10 cellular contexts compared by ENCODE assay signal in the genomic region with DNA sequence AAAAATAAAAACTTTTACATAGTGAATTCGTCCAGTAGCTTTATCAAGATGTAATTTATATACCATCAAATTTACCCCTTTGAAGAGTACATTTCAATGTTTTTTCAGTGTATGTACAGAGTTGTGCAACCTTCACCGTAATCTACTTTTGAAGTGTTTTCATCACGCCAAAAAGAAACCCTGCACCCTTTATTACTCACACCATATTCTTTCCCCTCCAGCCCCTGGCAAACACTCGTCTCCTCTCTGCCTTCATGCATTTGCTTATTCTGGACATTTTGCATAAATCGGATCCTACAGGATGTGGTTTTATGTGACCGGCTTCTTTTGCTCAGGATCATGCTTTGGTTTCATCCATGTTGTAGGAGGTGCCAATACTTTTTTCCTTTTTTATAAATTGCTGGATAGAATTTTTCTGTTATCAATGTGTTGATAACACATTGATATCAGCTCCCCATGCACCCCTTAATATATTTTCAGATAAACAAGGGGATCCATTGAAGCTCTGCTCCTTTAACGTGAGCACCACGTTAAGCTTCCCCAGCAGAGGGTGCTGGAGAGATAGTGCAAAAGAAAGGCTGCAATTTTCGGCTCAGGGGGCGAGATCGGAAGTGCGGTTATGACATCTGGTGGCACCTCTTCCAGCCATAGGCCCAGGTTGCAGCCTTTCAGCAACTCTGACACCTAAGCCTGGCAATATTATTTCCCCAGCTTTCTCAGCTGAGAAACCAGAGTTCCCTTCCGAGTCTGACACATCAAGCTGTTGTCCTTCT.
DNase-seq lines count a peak whose midpoint lies in the region; ATAC-seq, FAIRE-seq and TF ChIP-seq lines count a peak whose summit lies in the region.
"Had no signal": no experiment of that assay in that cellular context is flagged by ENCODE, and none has a peak within 500 bp of the region (broad histone marks: within the 10 kb centered on the region; RNA-seq: fewer than 3 reads in every experiment).

No MANE protein-coding gene starts in this region.

- TF ChIP-seq CTCF in VCaP (conservative IDR thresholded peaks at IDR 0.05) (peak; percentile 77), liver (IDR thresholded peaks at IDR 0.05; ENCODE audit: low read depth, low read length, missing input control) (peak; percentile 19)
- no peak for TF ChIP-seq CTCF in CD8-positive, alpha-beta T cell (IDR thresholded peaks at IDR 0.05)

- peaks cover 3% of the 10 kb centered on the region for H3K9me3 Mint-ChIP-seq in CD8-positive, alpha-beta T cell

- DNase-seq in GM12891 (ENCODE audit: insufficient read length, low spot score) (peak; percentile 1), NCI-H1930 (lab: John Stamatoyannopoulos, UW) (peak; percentile 1 to 2), dedifferentiated amniotic fluid mesenchymal stem cell (ENCODE audit: extremely low spot score) (no peak), HCEC 1CT (no peak)
- DNase-seq in CD8-positive, alpha-beta T cell: no peak
- DNase-seq: GM23248; stimulated activated CD4-positive, alpha-beta T cell treated with anti-CD3 and anti-CD28 coated beads, Interleukin-1b, Interleukin-23, amount 100 ng/mL, for 48 hours had no signal

- no peak overlapping the region for H3K4me3 ChIP-seq in liver (ENCODE audit: low read depth in 1 of 3, low read length in 3 of 3)
- no peak overlapping the region for H3K4me3 ChIP-seq in CD8-positive, alpha-beta T cell (ENCODE audit: low read depth, low read length)
- H3K4me3 ChIP-seq: GM23248 had no signal

- no peaks in the 10 kb centered on the region for H3K4me1 ChIP-seq in liver (ENCODE audit: control insufficient read depth in 4 of 4, insufficient read depth in 4 of 4, low read length in 3 of 4)
- no peaks in the 10 kb centered on the region for H3K4me1 ChIP-seq in CD8-positive, alpha-beta T cell (ENCODE audit: insufficient read depth, low read length)

- no peak for ATAC-seq in CD8-positive, alpha-beta T cell
- ATAC-seq in GM19452 (IDR thresholded peaks at IDR 0.05; ENCODE audit: unreplicated experiment): no peak

- peak; percentile 46 to 70 for TF ChIP-seq RAD21 in liver (IDR thresholded peaks at IDR 0.05)

- H3K4me1 Mint-ChIP-seq in CD8-positive, alpha-beta T cell (ENCODE audit: low read depth): no peaks in the 10 kb centered on the region

- H3K9me3 ChIP-seq in liver (ENCODE audit: control insufficient read depth in 4 of 4, low read length in 3 of 4): no peaks in the 10 kb centered on the region
- H3K9me3 ChIP-seq in CD8-positive, alpha-beta T cell (ENCODE audit: low read length): no peaks in the 10 kb centered on the region

- FAIRE-seq in GM12891 (lab: Jason Lieb, UNC): no peak

- no peak overlapping the region for H3K9ac ChIP-seq in liver (ENCODE audit: low read depth in 1 of 2, low read length in 2 of 2)
- H3K9ac ChIP-seq: GM23248 had no signal

- H3K27ac Mint-ChIP-seq in CD8-positive, alpha-beta T cell: no peak overlapping the region

- H3K27me3 Mint-ChIP-seq in CD8-positive, alpha-beta T cell (ENCODE audit: low read depth): no peaks in the 10 kb centered on the region

- no peak for TF ChIP-seq POLR2A in GM12891 (IDR thresholded peaks at IDR 0.05; ENCODE audit: low read depth, low read length)

- no peak overlapping the region for H3K4me3 Mint-ChIP-seq in CD8-positive, alpha-beta T cell

- 35% methylated on average over 13 of the region's 13 CpGs for WGBS in liver

- intact Hi-C loops in CD8-positive, alpha-beta T cell (cut with DNase I, micrococcal nuclease): no loop called here

- CTCF ChIA-PET in CD8-positive, alpha-beta T cell (lab: Charles Lee): no interaction called here

- H3K36me3 Mint-ChIP-seq in CD8-positive, alpha-beta T cell: no peaks in the 10 kb centered on the region

- POLR2A ChIA-PET in CD8-positive, alpha-beta T cell (lab: Charles Lee): no interaction called here

- no peaks in the 10 kb centered on the region for H3K27me3 ChIP-seq in liver (ENCODE audit: control insufficient read depth in 4 of 4, insufficient read depth in 4 of 4, low read length in 3 of 4)
- no peaks in the 10 kb centered on the region for H3K27me3 ChIP-seq in CD8-positive, alpha-beta T cell (ENCODE audit: insufficient read depth, low read length)

- H3K27ac ChIP-seq in VCaP (no peak overlapping the region), liver (ENCODE audit: low read depth in 1 of 2, low read length in 2 of 2) (no peak overlapping the region)
- H3K27ac ChIP-seq in CD8-positive, alpha-beta T cell (ENCODE audit: low read depth, low read length): no peak overlapping the region
- H3K27ac ChIP-seq: GM23248 had no signal

- no peaks in the 10 kb centered on the region for H3K36me3 ChIP-seq in liver (ENCODE audit: control insufficient read depth in 4 of 4, insufficient read depth in 3 of 4, low read depth in 1 of 4, low read length in 3 of 4)
- no peaks in the 10 kb centered on the region for H3K36me3 ChIP-seq in CD8-positive, alpha-beta T cell (ENCODE audit: insufficient read depth, low read length)

TF ChIP-seq in GM12891, 5 proteins besides CTCF, POLR2A, EP300 and RAD21:
- TF ChIP-seq SPI1 (IDR thresholded peaks at IDR 0.05; ENCODE audit: low read depth, low read length): no peak
- no peak for TF ChIP-seq PAX5 (IDR thresholded peaks at IDR 0.05; ENCODE audit: insufficient read depth, low read length, severe bottlenecking)
- no peak for TF ChIP-seq POLR2AphosphoS5 (IDR thresholded peaks at IDR 0.05; ENCODE audit: low read depth, low read length)
- TF ChIP-seq POU2F2 (IDR thresholded peaks at IDR 0.05; ENCODE audit: low read depth, low read length): no peak
- TF ChIP-seq TAF1 (IDR thresholded peaks at IDR 0.05; ENCODE audit: low read depth, low read length): no peak

TF ChIP-seq in liver, 16 proteins besides CTCF, POLR2A, EP300 and RAD21:
- TF ChIP-seq YY1 (IDR thresholded peaks at IDR 0.05) (peak; percentile 21), TAF1 (conservative IDR thresholded peaks at IDR 0.05) (no peak)

Comparison
In these comparisons a context has a peak if more than half of its experiments do, and no peak if none do; other contexts are left out.
1. DNase-seq: peak in GM12891 (single experiment) and NCI-H1930 (2 of 2); none in dedifferentiated amniotic fluid mesenchymal stem cell (single experiment), CD8-positive, alpha-beta T cell (0 of 7) and HCEC 1CT (single experiment).